ENCODE assay signal across 1 cellular context in genomic region chr10:97533888-97534287, GRCh38.
TF ChIP-seq lines count a peak whose summit lies in the region.

No MANE protein-coding gene starts in this region.

TF ChIP-seq in IMR-90, 13 proteins besides CTCF, POLR2A, EP300 and RAD21:
- no peak for TF ChIP-seq FOS (IDR thresholded peaks at IDR 0.05; ENCODE audit: low read depth, low read length)
- no peak for TF ChIP-seq NFE2L2 (IDR thresholded peaks at IDR 0.05; ENCODE audit: low read depth, low read length)
- no peak for TF ChIP-seq SMC3 (IDR thresholded peaks at IDR 0.05; ENCODE audit: low read depth, low read length)
- no peak for TF ChIP-seq CHD1 (IDR thresholded peaks at IDR 0.05; ENCODE audit: low read depth, low read length)
- no peak for TF ChIP-seq MAFK (IDR thresholded peaks at IDR 0.05; ENCODE audit: low read depth, low read length)
- TF ChIP-seq MAZ (IDR thresholded peaks at IDR 0.05; ENCODE audit: borderline replicate concordance, low read depth, low read length), result no peak
- no peak for TF ChIP-seq USF2 (IDR thresholded peaks at IDR 0.05; ENCODE audit: low read depth, low read length)
- TF ChIP-seq MXI1 (IDR thresholded peaks at IDR 0.05; ENCODE audit: borderline replicate concordance, low read depth, low read length), result no peak
- TF ChIP-seq BHLHE40 (IDR thresholded peaks at IDR 0.05; ENCODE audit: low read depth, low read length), result no peak
- no peak for TF ChIP-seq ELK1 (IDR thresholded peaks at IDR 0.05; ENCODE audit: borderline replicate concordance, low read depth, low read length)
- TF ChIP-seq RCOR1 (IDR thresholded peaks at IDR 0.05; ENCODE audit: insufficient replicate concordance, low read length), result no peak
- TF ChIP-seq CEBPB (IDR thresholded peaks at IDR 0.05; ENCODE audit: low read depth, low read length), result no peak
- no peak for TF ChIP-seq RFX5 (IDR thresholded peaks at IDR 0.05; ENCODE audit: low read depth, low read length)
